ENCODE assay signal across 8 cellular contexts in genomic region chr10:70664702-70665195, GRCh38. TPM values are rescaled to one million over a fixed set of nuclear protein-coding genes. Genes with fewer than 3 reads are reported as not detected.
DNase-seq lines count a peak whose midpoint lies in the region; ATAC-seq and TF ChIP-seq lines count a peak whose summit lies in the region.

No MANE protein-coding gene starts in this region.

- H3K27ac ChIP-seq in heart left ventricle: no peak overlapping the region

- no peaks in the 10 kb centered on the region for H3K36me3 Mint-ChIP-seq in Calu3 (ENCODE audit: insufficient read depth, unreplicated experiment)

- no peaks in the 10 kb centered on the region for H3K27me3 ChIP-seq in heart left ventricle

- WGBS in heart left ventricle, 4 donors: 35 to 48% (median 46%) methylated on average over 6 of the region's 6 CpGs

- H3K9me3 Mint-ChIP-seq in Calu3 (ENCODE audit: low read depth, unreplicated experiment): no peaks in the 10 kb centered on the region

- H3K27me3 Mint-ChIP-seq in Calu3 (ENCODE audit: unreplicated experiment): peaks cover 79% of the 10 kb centered on the region

- TF ChIP-seq POLR2A in heart left ventricle (IDR thresholded peaks at IDR 0.05): no peak

- H3K9me3 ChIP-seq in heart left ventricle: peaks cover 0 to 3% (median 0%) of the 10 kb centered on the region in 12 donors

- no peak overlapping the region for H3K27ac Mint-ChIP-seq in Calu3 (ENCODE audit: unreplicated experiment)

- H3K36me3 ChIP-seq in heart left ventricle: no peaks in the 10 kb centered on the region

- DNase-seq in NCI-H748 (lab: John Stamatoyannopoulos, UW; ENCODE audit: unreplicated experiment): peak; percentile 6
- no peak for DNase-seq in NCI-H748 treated with DMSO at 0.1 percent for 48 hours (lab: John Stamatoyannopoulos, UW)
- peak in 3 of 5 donors; percentile 41 to 70 (median 54) for DNase-seq in heart left ventricle
- DNase-seq in stromal cell of bone marrow (ENCODE audit: low read depth): peak; percentile 97
- DNase-seq in Calu3: no peak
- DNase-seq in omental fat pad (ENCODE audit: low spot score): no peak
- DNase-seq in NCI-H2196 (lab: John Stamatoyannopoulos, UW; ENCODE audit: unreplicated experiment): no peak

- CTCF ChIA-PET in Calu3 (lab: Charles Lee): no interaction called here

- BruUV-seq in Calu3 (replicated peaks; lab: Mats Ljungman, UMichigan): no TSS peak

- no peak overlapping the region for H3K4me3 ChIP-seq in heart left ventricle

- no peaks in the 10 kb centered on the region for H3K4me1 Mint-ChIP-seq in Calu3 (ENCODE audit: low read depth, unreplicated experiment)

- peaks cover 0 to 10% (median 2%) of the 10 kb centered on the region in 12 donors for H3K4me1 ChIP-seq in heart left ventricle

- no peak overlapping the region for H3K4me3 Mint-ChIP-seq in Calu3 (ENCODE audit: low read depth, unreplicated experiment)

- ATAC-seq in SK-N-SH treated with all-trans-retinoic acid at 6 μM for 48 hours (peak; percentile 96), heart left ventricle (peak; percentile 20 to 82 (median 50)), omental fat pad (ENCODE audit: low FRiP score) (no peak)

- no peak for TF ChIP-seq CTCF in heart left ventricle (IDR thresholded peaks at IDR 0.05)
- TF ChIP-seq CTCF in Calu3 (IDR thresholded peaks at IDR 0.05; ENCODE audit: unreplicated experiment): no peak
- no peak for TF ChIP-seq CTCF in omental fat pad (IDR thresholded peaks at IDR 0.05)

- intact Hi-C loops in heart left ventricle (cut with DNase I): no loop called here
- intact Hi-C loops in Calu3 (cut with micrococcal nuclease; ENCODE audit: unreplicated experiment): no loop called here

TF ChIP-seq in SK-N-SH treated with all-trans-retinoic acid at 6 μM for 48 hours, 23 proteins besides CTCF, POLR2A, EP300 and RAD21 (continues in another document):
- TF ChIP-seq RARB (CRISPR knock-in tag; IDR thresholded peaks at IDR 0.05) (no peak), ZC3H10 (CRISPR knock-in tag; IDR thresholded peaks at IDR 0.05) (no peak), ISL1 (CRISPR knock-in tag; IDR thresholded peaks at IDR 0.05) (0 out of 2 replicates have a peak, but pooled peaks have one; percentile 19), OSR1 (CRISPR knock-in tag; IDR thresholded peaks at IDR 0.05) (no peak), CSDC2 (CRISPR knock-in tag; IDR thresholded peaks at IDR 0.05) (no peak), ESRRG (CRISPR knock-in tag; IDR thresholded peaks at IDR 0.05) (no peak), PPARA (CRISPR knock-in tag; IDR thresholded peaks at IDR 0.05; ENCODE audit: borderline replicate concordance) (no peak), ZFP3 (CRISPR knock-in tag; IDR thresholded peaks at IDR 0.05) (peak; percentile 77; the same call in 1 of the 2 replicates), ARNTL (CRISPR knock-in tag; IDR thresholded peaks at IDR 0.05; ENCODE audit: borderline replicate concordance, low read depth) (no peak), BACH2 (CRISPR knock-in tag; IDR thresholded peaks at IDR 0.05; ENCODE audit: borderline replicate concordance) (no peak), ZFP30 (CRISPR knock-in tag; IDR thresholded peaks at IDR 0.05) (no peak), ZNF565 (CRISPR knock-in tag; conservative IDR thresholded peaks at IDR 0.05; ENCODE audit: low read depth) (no peak), GLIS3 (CRISPR knock-in tag; IDR thresholded peaks at IDR 0.05) (no peak), ZNF8 (CRISPR knock-in tag; IDR thresholded peaks at IDR 0.05) (no peak), ZNF70 (CRISPR knock-in tag; IDR thresholded peaks at IDR 0.05) (no peak), SNAI2 (CRISPR knock-in tag; IDR thresholded peaks at IDR 0.05) (no peak; the same call in 1 of the 2 replicates), TCF4 (CRISPR knock-in tag; IDR thresholded peaks at IDR 0.05; ENCODE audit: borderline replicate concordance) (0 out of 2 replicates have a peak, but pooled peaks have one; percentile 25), POU6F1 (CRISPR knock-in tag; IDR thresholded peaks at IDR 0.05; ENCODE audit: borderline replicate concordance, low read depth) (no peak), TOX (CRISPR knock-in tag; IDR thresholded peaks at IDR 0.05; ENCODE audit: borderline replicate concordance) (no peak), CREB5 (CRISPR knock-in tag; IDR thresholded peaks at IDR 0.05; ENCODE audit: low read depth) (0 out of 2 replicates have a peak, but pooled peaks have one; percentile 37)
- TF ChIP-seq, protein P1, sequence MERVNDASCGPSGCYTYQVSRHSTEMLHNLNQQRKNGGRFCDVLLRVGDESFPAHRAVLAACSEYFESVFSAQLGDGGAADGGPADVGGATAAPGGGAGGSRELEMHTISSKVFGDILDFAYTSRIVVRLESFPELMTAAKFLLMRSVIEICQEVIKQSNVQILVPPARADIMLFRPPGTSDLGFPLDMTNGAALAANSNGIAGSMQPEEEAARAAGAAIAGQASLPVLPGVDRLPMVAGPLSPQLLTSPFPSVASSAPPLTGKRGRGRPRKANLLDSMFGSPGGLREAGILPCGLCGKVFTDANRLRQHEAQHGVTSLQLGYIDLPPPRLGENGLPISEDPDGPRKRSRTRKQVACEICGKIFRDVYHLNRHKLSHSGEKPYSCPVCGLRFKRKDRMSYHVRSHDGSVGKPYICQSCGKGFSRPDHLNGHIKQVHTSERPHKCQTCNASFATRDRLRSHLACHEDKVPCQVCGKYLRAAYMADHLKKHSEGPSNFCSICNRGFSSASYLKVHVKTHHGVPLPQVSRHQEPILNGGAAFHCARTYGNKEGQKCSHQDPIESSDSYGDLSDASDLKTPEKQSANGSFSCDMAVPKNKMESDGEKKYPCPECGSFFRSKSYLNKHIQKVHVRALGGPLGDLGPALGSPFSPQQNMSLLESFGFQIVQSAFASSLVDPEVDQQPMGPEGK (CRISPR knock-in tag; IDR thresholded peaks at IDR 0.05; ENCODE audit: borderline replicate concordance): peak; percentile 45; the same call in 1 of the 2 replicates
- TF ChIP-seq, protein P2, sequence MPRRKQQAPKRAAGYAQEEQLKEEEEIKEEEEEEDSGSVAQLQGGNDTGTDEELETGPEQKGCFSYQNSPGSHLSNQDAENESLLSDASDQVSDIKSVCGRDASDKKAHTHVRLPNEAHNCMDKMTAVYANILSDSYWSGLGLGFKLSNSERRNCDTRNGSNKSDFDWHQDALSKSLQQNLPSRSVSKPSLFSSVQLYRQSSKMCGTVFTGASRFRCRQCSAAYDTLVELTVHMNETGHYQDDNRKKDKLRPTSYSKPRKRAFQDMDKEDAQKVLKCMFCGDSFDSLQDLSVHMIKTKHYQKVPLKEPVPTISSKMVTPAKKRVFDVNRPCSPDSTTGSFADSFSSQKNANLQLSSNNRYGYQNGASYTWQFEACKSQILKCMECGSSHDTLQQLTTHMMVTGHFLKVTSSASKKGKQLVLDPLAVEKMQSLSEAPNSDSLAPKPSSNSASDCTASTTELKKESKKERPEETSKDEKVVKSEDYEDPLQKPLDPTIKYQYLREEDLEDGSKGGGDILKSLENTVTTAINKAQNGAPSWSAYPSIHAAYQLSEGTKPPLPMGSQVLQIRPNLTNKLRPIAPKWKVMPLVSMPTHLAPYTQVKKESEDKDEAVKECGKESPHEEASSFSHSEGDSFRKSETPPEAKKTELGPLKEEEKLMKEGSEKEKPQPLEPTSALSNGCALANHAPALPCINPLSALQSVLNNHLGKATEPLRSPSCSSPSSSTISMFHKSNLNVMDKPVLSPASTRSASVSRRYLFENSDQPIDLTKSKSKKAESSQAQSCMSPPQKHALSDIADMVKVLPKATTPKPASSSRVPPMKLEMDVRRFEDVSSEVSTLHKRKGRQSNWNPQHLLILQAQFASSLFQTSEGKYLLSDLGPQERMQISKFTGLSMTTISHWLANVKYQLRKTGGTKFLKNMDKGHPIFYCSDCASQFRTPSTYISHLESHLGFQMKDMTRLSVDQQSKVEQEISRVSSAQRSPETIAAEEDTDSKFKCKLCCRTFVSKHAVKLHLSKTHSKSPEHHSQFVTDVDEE (CRISPR knock-in tag; IDR thresholded peaks at IDR 0.05): no peak

RNA-seq across cellular contexts. Expression of gene ADAMTS14, which starts 7.6 kb away (rescaled TPM):
- total RNA-seq in heart left ventricle (1 to 10 TPM in 2 of 9 donors, under 1 TPM in 6, not detected in 1; 0.16 to 3.8 (median 0.47) TPM), Calu3 (2022) (0.12 and 0.14 TPM in 2 replicates), omental fat pad (under 1 TPM in 3 of 4 donors, not detected in 1; 0.19 to 0.60 (median 0.47) TPM)
- under 1 TPM; 0.11 to 0.30 TPM for polyA plus RNA-seq in heart left ventricle

Comparison
In these comparisons a context has a peak if more than half of its experiments do, and no peak if none do; other contexts are left out.
1. DNase-seq: peak in NCI-H748 (single experiment), heart left ventricle (3 of 5) and stromal cell of bone marrow (single experiment); none in NCI-H748 treated with DMSO at 0.1 percent for 48 hours (single experiment), Calu3 (single experiment), omental fat pad (single experiment) and NCI-H2196 (single experiment).